2 cellular contexts compared by ENCODE assay signal in the genomic region with DNA sequence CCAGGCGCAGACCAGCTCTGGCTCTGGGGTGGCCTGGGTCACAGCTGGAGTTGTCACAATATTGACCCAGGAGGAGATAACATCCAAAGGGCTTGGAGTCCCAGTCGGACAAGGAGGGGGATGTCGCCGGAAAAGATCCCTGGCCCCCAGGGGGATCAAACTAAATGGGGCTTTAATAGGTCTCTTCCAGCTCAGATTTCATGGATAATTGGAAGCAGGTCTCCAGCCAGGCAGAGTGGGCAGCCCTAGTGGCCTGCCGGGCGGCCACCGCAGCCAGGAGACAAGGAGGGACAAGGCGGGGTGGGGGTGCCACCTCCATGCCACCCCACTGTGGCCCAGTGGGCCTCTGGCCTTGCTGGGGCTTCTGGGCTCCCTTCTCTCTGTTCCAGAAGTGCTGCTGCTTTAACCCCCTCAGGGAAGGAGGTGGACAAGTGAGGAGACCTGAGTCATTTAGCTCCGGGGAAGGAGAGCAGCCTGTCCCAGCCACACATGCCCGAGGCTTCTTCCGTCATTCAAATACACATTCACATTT.
TF ChIP-seq lines count a peak whose summit lies in the region.

No MANE protein-coding gene starts in this region.

TF ChIP-seq in IMR-90, 13 proteins besides CTCF, POLR2A, EP300 and RAD21:
- TF ChIP-seq RCOR1 (IDR thresholded peaks at IDR 0.05; ENCODE audit: insufficient replicate concordance, low read length) (no peak), RFX5 (IDR thresholded peaks at IDR 0.05; ENCODE audit: low read depth, low read length) (no peak), BHLHE40 (IDR thresholded peaks at IDR 0.05; ENCODE audit: low read depth, low read length) (no peak)
- TF ChIP-seq, protein P1, sequence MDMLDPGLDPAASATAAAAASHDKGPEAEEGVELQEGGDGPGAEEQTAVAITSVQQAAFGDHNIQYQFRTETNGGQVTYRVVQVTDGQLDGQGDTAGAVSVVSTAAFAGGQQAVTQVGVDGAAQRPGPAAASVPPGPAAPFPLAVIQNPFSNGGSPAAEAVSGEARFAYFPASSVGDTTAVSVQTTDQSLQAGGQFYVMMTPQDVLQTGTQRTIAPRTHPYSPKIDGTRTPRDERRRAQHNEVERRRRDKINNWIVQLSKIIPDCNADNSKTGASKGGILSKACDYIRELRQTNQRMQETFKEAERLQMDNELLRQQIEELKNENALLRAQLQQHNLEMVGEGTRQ (IDR thresholded peaks at IDR 0.05; ENCODE audit: low read depth, low read length), result no peak

TF ChIP-seq in SK-N-SH treated with all-trans-retinoic acid at 6 μM for 48 hours, 23 proteins besides CTCF, POLR2A, EP300 and RAD21:
- TF ChIP-seq ZC3H10 (CRISPR knock-in tag; IDR thresholded peaks at IDR 0.05) (no peak), ZNF565 (CRISPR knock-in tag; conservative IDR thresholded peaks at IDR 0.05; ENCODE audit: low read depth) (no peak), TCF4 (CRISPR knock-in tag; IDR thresholded peaks at IDR 0.05; ENCODE audit: borderline replicate concordance) (peak; percentile 80; the same call in 1 of the 2 replicates)
TF ChIP-seq in SK-N-SH treated with all-trans-retinoic acid at 6 μM for 48 hours: peak in this region for 1.
